In the genomic region with DNA sequence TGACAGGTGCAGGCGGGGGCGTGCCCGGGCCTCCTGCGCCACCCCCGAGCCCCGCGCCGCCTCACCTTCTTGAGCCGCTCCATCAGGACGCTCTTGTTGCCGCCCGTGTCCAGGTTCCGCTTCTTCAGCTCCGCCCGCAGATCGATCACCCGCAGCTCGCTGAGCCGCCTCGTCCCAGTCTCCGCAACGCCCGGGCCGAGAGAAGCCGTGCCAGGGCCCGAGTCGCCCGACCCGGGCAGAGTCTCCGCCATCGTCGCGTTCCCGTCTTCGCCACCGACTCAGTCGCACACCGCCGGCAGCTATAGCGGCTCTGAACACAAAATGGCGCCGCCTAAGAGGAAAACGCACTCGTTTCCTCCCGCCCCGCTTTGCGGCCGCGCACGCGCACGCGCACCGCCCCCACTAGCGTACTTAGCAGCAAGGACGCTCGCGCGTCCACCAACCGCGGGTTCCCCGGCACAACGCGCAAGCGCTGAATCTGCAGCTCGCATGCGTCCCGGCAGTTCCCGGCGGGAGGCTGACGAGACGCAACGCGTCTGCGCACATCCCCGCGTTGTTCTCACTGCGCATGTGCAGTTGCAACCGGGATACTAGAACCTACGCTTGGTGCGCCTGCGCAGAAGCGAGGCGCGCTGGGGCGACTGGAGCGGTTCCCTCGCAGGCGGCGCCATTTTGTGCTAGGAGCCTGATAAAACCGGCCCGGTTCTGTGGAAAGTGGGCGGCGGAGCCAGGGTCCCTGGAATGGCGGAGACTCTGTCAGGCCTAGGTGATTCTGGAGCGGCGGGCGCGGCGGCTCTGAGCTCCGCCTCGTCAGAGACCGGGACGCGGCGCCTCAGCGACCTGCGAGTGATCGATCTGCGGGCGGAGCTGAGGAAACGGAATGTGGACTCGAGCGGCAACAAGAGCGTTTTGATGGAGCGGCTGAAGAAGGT, we compare ENCODE assay signal across 8 cellular contexts. TPM values are rescaled to one million over a fixed set of nuclear protein-coding genes. Genes with fewer than 3 reads are reported as not detected.
DNase-seq lines count a peak whose midpoint lies in the region; ATAC-seq and TF ChIP-seq lines count a peak whose summit lies in the region.

TSS of gene SAFB (plus strand) at position 619 of the 932 bp plus-strand sequence. CDS start at position 742, 123 bp downstream.
TSS of gene SAFB2 (minus strand) at position 312 of the 932 bp plus-strand sequence. CDS start at position 251, 61 bp downstream.

- no TSS peak for BruUV-seq in PC-3 (replicated peaks; lab: Mats Ljungman, UMichigan)

- peaks cover 65% of the 10 kb centered on the region for H3K36me3 ChIP-seq in PC-3 (ENCODE audit: low read depth, low read length)

- H3K9me3 ChIP-seq in PC-3 (ENCODE audit: low read length) = no peaks in the 10 kb centered on the region
- H3K9me3 ChIP-seq in mononuclear cell (ENCODE audit: low read depth, low read length) = no peaks in the 10 kb centered on the region

- ATAC-seq in GM21576 (IDR thresholded peaks at IDR 0.05; ENCODE audit: unreplicated experiment) (peak; percentile 76), PC-3 (peak; percentile 90)

- H3K4me3 ChIP-seq in PC-3 (ENCODE audit: low read length) (peak within 1 kb of the TSS; percentile 90), epithelial cell of esophagus (ENCODE audit: low read length) (peak within 1 kb of the TSS; percentile 99), mononuclear cell (ENCODE audit: low read length) (peak within 1 kb of the TSS; percentile 94)

- peak within 1 kb of the TSS; percentile 67 for H3K27ac ChIP-seq in PC-3 (ENCODE audit: low read length)

- H4K20me1 ChIP-seq in PC-3 (ENCODE audit: low read length) = peaks cover 60% of the 10 kb centered on the region

- peak; percentile 86 for DNase-seq in DMS114 treated with DMSO at 0.1 percent for 48 hours (lab: John Stamatoyannopoulos, UW; ENCODE audit: unreplicated experiment)
- DNase-seq in PC-3 = peak; percentile 100
- DNase-seq in activated T-cell treated with anti-CD3 and anti-CD28 coated beads for 48 hours (ENCODE audit: low read depth) = peak; percentile 99
- DNase-seq in epithelial cell of esophagus (ENCODE audit: low read depth) = peak; percentile 100
- peak; percentile 98 to 99 for DNase-seq in stimulated activated CD8-positive, alpha-beta memory T cell treated with anti-CD3 and anti-CD28 coated beads, Interleukin-4, amount 100 ng/mL, for 1 hour (ENCODE audit: low read depth in 2 of 2, low spot score in 1 of 2)

- no peak for TF ChIP-seq RAD21 in Ishikawa (IDR thresholded peaks at IDR 0.05; ENCODE audit: low read depth)

- intact Hi-C loops in PC-3 (cut with micrococcal nuclease) = loop anchor here (1.0 kb wide), 1 partner anchor 14 kb away; no protein-coding TSS in a partner anchor

- peak within 1 kb of the TSS; percentile 74 for H2AFZ ChIP-seq in PC-3 (ENCODE audit: low read length)

- peaks cover 97% of the 10 kb centered on the region for H3K79me2 ChIP-seq in PC-3 (ENCODE audit: low read length)

- H3K27me3 ChIP-seq in PC-3 (ENCODE audit: low read length) = no peaks in the 10 kb centered on the region
- no peaks in the 10 kb centered on the region for H3K27me3 ChIP-seq in mononuclear cell (ENCODE audit: insufficient read depth, low read length)

- H3K4me2 ChIP-seq in PC-3 (ENCODE audit: low read length) = peak within 1 kb of the TSS; percentile 96

- peaks cover 36% of the 10 kb centered on the region for H3K4me1 ChIP-seq in PC-3 (ENCODE audit: insufficient read depth, low read length)
- H3K4me1 ChIP-seq in mononuclear cell (ENCODE audit: insufficient read depth, low read length) = peaks cover 70% of the 10 kb centered on the region

- peak within 1 kb of the TSS; percentile 98 for H3K9ac ChIP-seq in PC-3 (ENCODE audit: low read length)

- TF ChIP-seq EP300 in Ishikawa (IDR thresholded peaks at IDR 0.05; ENCODE audit: borderline replicate concordance) = no peak

- TF ChIP-seq CTCF in PC-3 (conservative IDR thresholded peaks at IDR 0.05; ENCODE audit: low read depth, low read length) (no peak), epithelial cell of esophagus (IDR thresholded peaks at IDR 0.05; ENCODE audit: insufficient read depth, low read depth, low read length, missing control alignments) (no peak)

- POLR2A ChIA-PET in PC-3 (lab: Charles Lee; ENCODE audit: unreplicated experiment) = interaction anchor here (0.6 to 1.0 kb wide), 5 partner anchors 15 to 750 kb away, joined by 3 to 4 read pairs (median 3); partner anchors contain the start of genes ALKBH7 and RANBP3

- CTCF ChIA-PET in PC-3 (lab: Charles Lee) = interaction anchor here (0.6 to 1.0 kb wide), 3 partner anchors 60 to 67 kb away, joined by 3 to 5 read pairs (median 3); partner anchors contain the start of gene RPL36

- H3F3A ChIP-seq in PC-3 (ENCODE audit: low read length, unreplicated experiment) = no peaks in the 10 kb centered on the region

- no peaks in the 10 kb centered on the region for H3K9me2 ChIP-seq in PC-3 (replicated peaks; ENCODE audit: low read length)

TF ChIP-seq in Ishikawa, 13 proteins besides CTCF, POLR2A, EP300 and RAD21:
- TF ChIP-seq TEAD4 (IDR thresholded peaks at IDR 0.05) (peak; percentile 43), NFIC (IDR thresholded peaks at IDR 0.05) (no peak), TCF12 (IDR thresholded peaks at IDR 0.05; ENCODE audit: low read depth) (peak; percentile 40; the same call in 1 of the 2 replicates), TAF1 (IDR thresholded peaks at IDR 0.05; ENCODE audit: low read depth) (peak; percentile 88), ZBTB7A (IDR thresholded peaks at IDR 0.05; ENCODE audit: low read depth) (no peak), YY1 (IDR thresholded peaks at IDR 0.05; ENCODE audit: low read depth) (peak; percentile 89), CREB1 (IDR thresholded peaks at IDR 0.05; ENCODE audit: low read depth) (no peak), CEBPB (IDR thresholded peaks at IDR 0.05) (no peak), EGR1 (IDR thresholded peaks at IDR 0.05) (peak; percentile 76), FOXM1 (IDR thresholded peaks at IDR 0.05; ENCODE audit: borderline replicate concordance, low read depth) (no peak)
- TF ChIP-seq, protein P1, sequence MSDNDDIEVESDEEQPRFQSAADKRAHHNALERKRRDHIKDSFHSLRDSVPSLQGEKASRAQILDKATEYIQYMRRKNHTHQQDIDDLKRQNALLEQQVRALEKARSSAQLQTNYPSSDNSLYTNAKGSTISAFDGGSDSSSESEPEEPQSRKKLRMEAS (IDR thresholded peaks at IDR 0.05) = peak; percentile 84
- TF ChIP-seq, protein P2, sequence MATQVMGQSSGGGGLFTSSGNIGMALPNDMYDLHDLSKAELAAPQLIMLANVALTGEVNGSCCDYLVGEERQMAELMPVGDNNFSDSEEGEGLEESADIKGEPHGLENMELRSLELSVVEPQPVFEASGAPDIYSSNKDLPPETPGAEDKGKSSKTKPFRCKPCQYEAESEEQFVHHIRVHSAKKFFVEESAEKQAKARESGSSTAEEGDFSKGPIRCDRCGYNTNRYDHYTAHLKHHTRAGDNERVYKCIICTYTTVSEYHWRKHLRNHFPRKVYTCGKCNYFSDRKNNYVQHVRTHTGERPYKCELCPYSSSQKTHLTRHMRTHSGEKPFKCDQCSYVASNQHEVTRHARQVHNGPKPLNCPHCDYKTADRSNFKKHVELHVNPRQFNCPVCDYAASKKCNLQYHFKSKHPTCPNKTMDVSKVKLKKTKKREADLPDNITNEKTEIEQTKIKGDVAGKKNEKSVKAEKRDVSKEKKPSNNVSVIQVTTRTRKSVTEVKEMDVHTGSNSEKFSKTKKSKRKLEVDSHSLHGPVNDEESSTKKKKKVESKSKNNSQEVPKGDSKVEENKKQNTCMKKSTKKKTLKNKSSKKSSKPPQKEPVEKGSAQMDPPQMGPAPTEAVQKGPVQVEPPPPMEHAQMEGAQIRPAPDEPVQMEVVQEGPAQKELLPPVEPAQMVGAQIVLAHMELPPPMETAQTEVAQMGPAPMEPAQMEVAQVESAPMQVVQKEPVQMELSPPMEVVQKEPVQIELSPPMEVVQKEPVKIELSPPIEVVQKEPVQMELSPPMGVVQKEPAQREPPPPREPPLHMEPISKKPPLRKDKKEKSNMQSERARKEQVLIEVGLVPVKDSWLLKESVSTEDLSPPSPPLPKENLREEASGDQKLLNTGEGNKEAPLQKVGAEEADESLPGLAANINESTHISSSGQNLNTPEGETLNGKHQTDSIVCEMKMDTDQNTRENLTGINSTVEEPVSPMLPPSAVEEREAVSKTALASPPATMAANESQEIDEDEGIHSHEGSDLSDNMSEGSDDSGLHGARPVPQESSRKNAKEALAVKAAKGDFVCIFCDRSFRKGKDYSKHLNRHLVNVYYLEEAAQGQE (IDR thresholded peaks at IDR 0.05; ENCODE audit: low read depth) = no peak

RNA-seq across cellular contexts. Expression of gene SAFB, which starts in this region (rescaled TPM):
- total RNA-seq in PC-3 (2014; rRNA removed) (94.9 and 164 TPM in 2 replicates), mononuclear cell (140 TPM)

RNA-seq across cellular contexts. Expression of gene SAFB2, which starts in this region (rescaled TPM):
- total RNA-seq in PC-3 (2014; rRNA removed) (77.5 and 101 TPM in 2 replicates), mononuclear cell (107 TPM)

Comparison
In these comparisons a context has a peak if more than half of its experiments do, and no peak if none do; other contexts are left out.
1. Peak in every context shown above with its lines: DNase-seq, ATAC-seq, H3K4me3 ChIP-seq and H3K27ac ChIP-seq.